ENCODE assay signal across 13 cellular contexts in genomic region chr11:1838426-1839131, GRCh38. TPM values are rescaled to one million over a fixed set of nuclear protein-coding genes. Genes with fewer than 3 reads are reported as not detected.
DNase-seq lines count a peak whose midpoint lies in the region; ATAC-seq and TF ChIP-seq lines count a peak whose summit lies in the region.
"Had no signal": no experiment of that assay in that cellular context is flagged by ENCODE, and none has a peak within 500 bp of the region (broad histone marks: within the 10 kb centered on the region; RNA-seq: fewer than 3 reads in every experiment).

Gene TNNI2 (plus strand): TSS chr11:1838981. CDS start chr11:1839697, 716 bp downstream.

- H3K4me1 ChIP-seq in heart left ventricle: peaks cover 0 to 37% (median 15%) of the 10 kb centered on the region in 12 donors
- H3K4me1 ChIP-seq in heart right ventricle: peaks cover 6 to 45% (median 22%) of the 10 kb centered on the region in 9 donors
- peaks cover 6% of the 10 kb centered on the region for H3K4me1 ChIP-seq in neural progenitor cell

- no peaks in the 10 kb centered on the region for H3F3A ChIP-seq in neural progenitor cell (ENCODE audit: low read depth)

- no peak within 1 kb of the TSS for H3K27ac Mint-ChIP-seq in neural progenitor cell
- H3K27ac Mint-ChIP-seq: type B pancreatic cell had no signal

- intact Hi-C loops in heart left ventricle (cut with DNase I) (loop anchor here in 7 of 10 donors (2.0 to 5.0 kb wide), 7 partner anchors 44 to 314 kb away; partner anchors contain the start of genes TNNT3 (in 2 of the 7) and PRR33 (in 1 of the 7)), left cardiac atrium (cut with DNase I) (loop anchor here in 1 of 2 donors (5.0 kb wide), 1 partner anchor 314 kb away; no protein-coding TSS in a partner anchor), heart right ventricle (cut with DNase I) (loop anchor here in 4 of 10 donors (2.0 to 5.0 kb wide), 4 partner anchors 42 to 314 kb away; no protein-coding TSS in a partner anchor)

- H3K36me3 ChIP-seq in heart left ventricle (no peaks in the 10 kb centered on the region), heart right ventricle (no peaks in the 10 kb centered on the region), neural progenitor cell (no peaks in the 10 kb centered on the region)
- H3K36me3 ChIP-seq: MG63 had no signal

- H3K4me1 Mint-ChIP-seq in neural progenitor cell: peaks cover 5% of the 10 kb centered on the region

- H3K9ac ChIP-seq in neural progenitor cell: no peak within 1 kb of the TSS

- no peak within 1 kb of the TSS for H3K4me3 Mint-ChIP-seq in neural progenitor cell
- H3K4me3 Mint-ChIP-seq: type B pancreatic cell had no signal

- DNase-seq in heart left ventricle (peak in 3 of 5 donors; percentile 18 to 67 (median 23)), left cardiac atrium (no peak), heart right ventricle (peak in 1 of 2 donors; percentile 22), neural progenitor cell (ENCODE audit: low spot score) (no peak), DMS153 (lab: John Stamatoyannopoulos, UW) (no peak), foreskin fibroblast (no peak)
- DNase-seq: NCI-H2107 had no signal

- H3K27ac ChIP-seq in heart left ventricle: peak within 1 kb of the TSS in 3 of 12 donors; percentile 25 to 46 (median 31)
- H3K27ac ChIP-seq in heart right ventricle: peak within 1 kb of the TSS in 6 of 10 donors; percentile 15 to 93 (median 39)
- H3K27ac ChIP-seq in neural progenitor cell: no peak within 1 kb of the TSS

- 87 to 92% (median 91%) methylated on average over 9 to 32 of the region's 32 CpGs for WGBS in heart left ventricle, 4 donors
- WGBS in heart right ventricle, 2 donors: 90 to 91% methylated on average over 30 to 32 of the region's 32 CpGs

- H2AFZ ChIP-seq in neural progenitor cell (replicated peaks): peak within 1 kb of the TSS; percentile 72

- H3K9me3 ChIP-seq in heart left ventricle: no peaks in the 10 kb centered on the region
- no peaks in the 10 kb centered on the region for H3K9me3 ChIP-seq in heart right ventricle
- H3K9me3 ChIP-seq in neural progenitor cell (ENCODE audit: low read depth): no peaks in the 10 kb centered on the region
- H3K9me3 ChIP-seq: MG63 had no signal

- H3K27me3 ChIP-seq in heart left ventricle (no peaks in the 10 kb centered on the region), heart right ventricle (no peaks in the 10 kb centered on the region), neural progenitor cell (no peaks in the 10 kb centered on the region)
- H3K27me3 ChIP-seq: MG63 had no signal

- no peaks in the 10 kb centered on the region for H4K20me1 ChIP-seq in neural progenitor cell (ENCODE audit: low read depth)

- peaks cover 2% of the 10 kb centered on the region for H3K27me3 Mint-ChIP-seq in neural progenitor cell (ENCODE audit: insufficient read depth, low read depth)
- H3K27me3 Mint-ChIP-seq: type B pancreatic cell had no signal

- no peaks in the 10 kb centered on the region for H3K36me3 Mint-ChIP-seq in neural progenitor cell
- H3K36me3 Mint-ChIP-seq: type B pancreatic cell had no signal

- no peaks in the 10 kb centered on the region for H3K9me3 Mint-ChIP-seq in neural progenitor cell
- H3K9me3 Mint-ChIP-seq: type B pancreatic cell had no signal

- TF ChIP-seq POLR2A in heart left ventricle (IDR thresholded peaks at IDR 0.05): no peak

- H3K4me2 ChIP-seq in neural progenitor cell: no peak within 1 kb of the TSS

- ATAC-seq in heart left ventricle: no peak
- no peak for ATAC-seq in left cardiac atrium
- no peak for ATAC-seq in heart right ventricle
- no peak for ATAC-seq in GM18502 (IDR thresholded peaks at IDR 0.05; ENCODE audit: poor library complexity, unreplicated experiment)
- no peak for ATAC-seq in GM19395 (IDR thresholded peaks at IDR 0.05; ENCODE audit: unreplicated experiment)
- ATAC-seq: esophagus mucosa had no signal

- H3K4me3 ChIP-seq in heart left ventricle: no peak within 1 kb of the TSS
- H3K4me3 ChIP-seq in heart right ventricle: no peak within 1 kb of the TSS
- no peak within 1 kb of the TSS for H3K4me3 ChIP-seq in neural progenitor cell
- no peak within 1 kb of the TSS for H3K4me3 ChIP-seq in foreskin fibroblast (ENCODE audit: low read depth in 1 of 2, low read length in 2 of 2)
- H3K4me3 ChIP-seq: MG63 had no signal

- TF ChIP-seq CTCF in heart left ventricle (IDR thresholded peaks at IDR 0.05) (no peak), heart right ventricle (IDR thresholded peaks at IDR 0.05) (no peak), neural progenitor cell (IDR thresholded peaks at IDR 0.05) (no peak), foreskin fibroblast (IDR thresholded peaks at IDR 0.05; ENCODE audit: low read depth, low read length) (no peak)

- no peaks in the 10 kb centered on the region for H3K79me2 ChIP-seq in neural progenitor cell (ENCODE audit: low read depth)

RNA-seq across cellular contexts. Expression of gene TNNI2, which starts in this region (rescaled TPM):
- total RNA-seq in heart left ventricle: 1 to 10 TPM in 1 of 9 donors, under 1 TPM in 1, not detected in 7; 0.72 to 3.3 TPM
- polyA plus RNA-seq in heart left ventricle: under 1 TPM in 1 of 2 donors, not detected in 1; 0.22 TPM
- under 1 TPM; 0.35 to 0.52 TPM for total RNA-seq in left cardiac atrium
- under 1 TPM in 3 of 10 donors, not detected in 7; 0.36 to 0.55 (median 0.46) TPM for total RNA-seq in heart right ventricle
- polyA plus RNA-seq in heart right ventricle: 1 to 10 TPM in 1 of 2 donors, under 1 TPM in 1; 0.71 to 1.2 TPM
- total RNA-seq in neural progenitor cell (ENCODE audit: low replicate concordance): 1.2 and 2.6 TPM in 2 replicates
- total RNA-seq: cerebellum had no signal

Comparison
In these comparisons a context has a peak if more than half of its experiments do, and no peak if none do; other contexts are left out.
1. DNase-seq: peak in heart left ventricle (3 of 5); none in left cardiac atrium (single experiment), neural progenitor cell (single experiment), DMS153 (single experiment) and foreskin fibroblast (0 of 2).